Comparison of ENCODE assay signal across 1 cellular context in the genomic region with DNA sequence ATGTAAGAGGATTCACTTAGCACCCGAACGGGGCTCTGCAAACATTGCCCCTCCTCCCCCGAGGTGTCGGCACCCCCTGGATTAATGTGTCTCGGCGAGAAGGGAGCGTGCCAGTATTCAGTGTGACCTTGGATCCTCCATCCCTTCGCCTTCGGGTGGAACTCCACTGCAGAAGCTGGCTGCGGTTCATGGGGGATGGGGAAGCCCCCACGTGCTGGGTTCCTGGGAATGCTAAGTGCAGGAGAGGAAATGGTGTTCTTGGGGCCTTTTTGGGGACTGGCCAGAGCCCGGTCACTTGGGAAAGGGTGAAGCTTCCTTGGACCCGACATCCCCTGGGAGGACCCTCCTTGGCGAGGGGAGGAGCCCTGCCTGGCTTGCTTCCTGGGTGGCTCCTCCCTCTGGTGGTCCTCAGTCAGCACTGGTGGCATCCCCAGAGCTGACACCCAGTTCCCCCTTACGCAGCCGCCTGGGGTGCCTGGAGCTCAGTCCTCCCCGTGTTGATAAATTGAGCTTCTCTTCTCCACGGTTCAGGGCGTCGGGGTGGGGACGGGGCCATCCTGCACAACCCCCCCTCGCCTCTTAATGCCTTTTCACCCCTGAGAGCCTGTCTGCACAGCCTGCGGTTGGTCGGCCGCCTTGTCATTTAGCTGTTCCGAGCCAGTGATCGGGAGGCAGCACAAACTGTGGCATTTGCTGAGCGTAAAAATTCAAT.
TF ChIP-seq lines count a peak whose summit lies in the region.

No MANE protein-coding gene starts in this region.

TF ChIP-seq in K562, 482 proteins besides CTCF, POLR2A, EP300 and RAD21:
- TF ChIP-seq, protein P1, sequence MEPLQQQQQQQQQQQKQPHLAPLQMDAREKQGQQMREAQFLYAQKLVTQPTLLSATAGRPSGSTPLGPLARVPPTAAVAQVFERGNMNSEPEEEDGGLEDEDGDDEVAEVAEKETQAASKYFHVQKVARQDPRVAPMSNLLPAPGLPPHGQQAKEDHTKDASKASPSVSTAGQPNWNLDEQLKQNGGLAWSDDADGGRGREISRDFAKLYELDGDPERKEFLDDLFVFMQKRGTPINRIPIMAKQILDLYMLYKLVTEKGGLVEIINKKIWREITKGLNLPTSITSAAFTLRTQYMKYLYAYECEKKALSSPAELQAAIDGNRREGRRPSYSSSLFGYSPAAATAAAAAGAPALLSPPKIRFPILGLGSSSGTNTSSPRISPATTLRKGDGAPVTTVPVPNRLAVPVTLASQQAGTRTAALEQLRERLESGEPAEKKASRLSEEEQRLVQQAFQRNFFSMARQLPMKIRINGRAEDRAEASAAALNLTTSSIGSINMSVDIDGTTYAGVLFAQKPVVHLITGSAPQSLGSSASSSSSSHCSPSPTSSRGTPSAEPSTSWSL (CRISPR knock-in tag; IDR thresholded peaks at IDR 0.05; ENCODE audit: borderline replicate concordance): no peak
- peak; percentile 64 for TF ChIP-seq POLR2G (IDR thresholded peaks at IDR 0.05; ENCODE audit: low read depth, low read length)
- TF ChIP-seq GABPB2 (CRISPR knock-in tag; conservative IDR thresholded peaks at IDR 0.05): no peak
- TF ChIP-seq, protein P2, sequence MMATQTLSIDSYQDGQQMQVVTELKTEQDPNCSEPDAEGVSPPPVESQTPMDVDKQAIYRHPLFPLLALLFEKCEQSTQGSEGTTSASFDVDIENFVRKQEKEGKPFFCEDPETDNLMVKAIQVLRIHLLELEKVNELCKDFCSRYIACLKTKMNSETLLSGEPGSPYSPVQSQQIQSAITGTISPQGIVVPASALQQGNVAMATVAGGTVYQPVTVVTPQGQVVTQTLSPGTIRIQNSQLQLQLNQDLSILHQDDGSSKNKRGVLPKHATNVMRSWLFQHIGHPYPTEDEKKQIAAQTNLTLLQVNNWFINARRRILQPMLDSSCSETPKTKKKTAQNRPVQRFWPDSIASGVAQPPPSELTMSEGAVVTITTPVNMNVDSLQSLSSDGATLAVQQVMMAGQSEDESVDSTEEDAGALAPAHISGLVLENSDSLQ (IDR thresholded peaks at IDR 0.05): peak; percentile 16; the same call in 1 of the 2 replicates
- TF ChIP-seq RFX1 (IDR thresholded peaks at IDR 0.05): no peak
- peak; percentile 34; the same call in 1 of the 2 replicates for TF ChIP-seq RBFOX2 (IDR thresholded peaks at IDR 0.05; ENCODE audit: low read depth, low read length)
- no peak for TF ChIP-seq ZNF717 (CRISPR knock-in tag; IDR thresholded peaks at IDR 0.05)
- no peak for TF ChIP-seq TEAD2 (tag; IDR thresholded peaks at IDR 0.05)
- no peak for TF ChIP-seq ZNF174 (CRISPR knock-in tag; IDR thresholded peaks at IDR 0.05)
- TF ChIP-seq, protein P3, sequence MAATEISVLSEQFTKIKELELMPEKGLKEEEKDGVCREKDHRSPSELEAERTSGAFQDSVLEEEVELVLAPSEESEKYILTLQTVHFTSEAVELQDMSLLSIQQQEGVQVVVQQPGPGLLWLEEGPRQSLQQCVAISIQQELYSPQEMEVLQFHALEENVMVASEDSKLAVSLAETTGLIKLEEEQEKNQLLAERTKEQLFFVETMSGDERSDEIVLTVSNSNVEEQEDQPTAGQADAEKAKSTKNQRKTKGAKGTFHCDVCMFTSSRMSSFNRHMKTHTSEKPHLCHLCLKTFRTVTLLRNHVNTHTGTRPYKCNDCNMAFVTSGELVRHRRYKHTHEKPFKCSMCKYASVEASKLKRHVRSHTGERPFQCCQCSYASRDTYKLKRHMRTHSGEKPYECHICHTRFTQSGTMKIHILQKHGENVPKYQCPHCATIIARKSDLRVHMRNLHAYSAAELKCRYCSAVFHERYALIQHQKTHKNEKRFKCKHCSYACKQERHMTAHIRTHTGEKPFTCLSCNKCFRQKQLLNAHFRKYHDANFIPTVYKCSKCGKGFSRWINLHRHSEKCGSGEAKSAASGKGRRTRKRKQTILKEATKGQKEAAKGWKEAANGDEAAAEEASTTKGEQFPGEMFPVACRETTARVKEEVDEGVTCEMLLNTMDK (IDR thresholded peaks at IDR 0.05; ENCODE audit: borderline replicate concordance, insufficient read depth, low read depth, low read length, poor library complexity, severe bottlenecking): no peak
- TF ChIP-seq, protein P4, sequence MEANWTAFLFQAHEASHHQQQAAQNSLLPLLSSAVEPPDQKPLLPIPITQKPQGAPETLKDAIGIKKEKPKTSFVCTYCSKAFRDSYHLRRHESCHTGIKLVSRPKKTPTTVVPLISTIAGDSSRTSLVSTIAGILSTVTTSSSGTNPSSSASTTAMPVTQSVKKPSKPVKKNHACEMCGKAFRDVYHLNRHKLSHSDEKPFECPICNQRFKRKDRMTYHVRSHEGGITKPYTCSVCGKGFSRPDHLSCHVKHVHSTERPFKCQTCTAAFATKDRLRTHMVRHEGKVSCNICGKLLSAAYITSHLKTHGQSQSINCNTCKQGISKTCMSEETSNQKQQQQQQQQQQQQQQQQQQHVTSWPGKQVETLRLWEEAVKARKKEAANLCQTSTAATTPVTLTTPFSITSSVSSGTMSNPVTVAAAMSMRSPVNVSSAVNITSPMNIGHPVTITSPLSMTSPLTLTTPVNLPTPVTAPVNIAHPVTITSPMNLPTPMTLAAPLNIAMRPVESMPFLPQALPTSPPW (CRISPR knock-in tag; IDR thresholded peaks at IDR 0.05): peak; percentile 24; the same call in 1 of the 2 replicates
- no peak for TF ChIP-seq HNRNPH1 (optimal IDR thresholded peaks at IDR 0.05; ENCODE audit: low read depth, low read length)
- peak; percentile 68 for TF ChIP-seq ZNF263 (CRISPR knock-in tag; IDR thresholded peaks at IDR 0.05; ENCODE audit: borderline replicate concordance)
